Comparison of ENCODE assay signal across 9 cellular contexts in the genomic region with DNA sequence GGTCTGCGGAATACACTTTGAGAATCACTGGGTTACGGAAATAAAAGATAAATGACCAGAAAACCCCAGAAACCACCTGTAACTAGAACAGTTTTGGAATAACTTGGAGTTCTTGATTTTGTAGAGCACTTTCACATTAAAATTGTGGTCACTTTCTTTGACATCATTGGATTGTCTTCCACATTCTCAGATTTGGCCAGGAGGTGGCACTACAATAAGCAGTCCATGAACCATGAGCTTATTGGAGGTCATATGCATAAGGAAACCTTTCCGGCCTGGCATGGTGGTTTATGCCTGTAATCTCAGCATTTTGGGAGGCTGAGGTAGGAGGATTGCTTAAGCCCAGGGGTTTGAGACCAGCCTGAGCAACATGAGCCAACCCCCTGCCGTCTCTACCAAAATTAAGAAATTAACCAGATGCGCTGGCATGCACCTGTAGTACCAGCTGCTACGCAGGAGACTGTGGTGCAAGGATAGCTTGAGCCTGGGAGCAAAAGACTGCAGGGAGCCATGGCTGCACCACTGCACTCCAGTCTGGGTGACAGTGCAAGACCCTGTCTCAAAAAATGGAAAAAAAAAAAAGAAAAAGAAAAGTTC.
DNase-seq lines count a peak whose midpoint lies in the region; ATAC-seq and TF ChIP-seq lines count a peak whose summit lies in the region.
"Had no signal": no experiment of that assay in that cellular context is flagged by ENCODE, and none has a peak within 500 bp of the region (broad histone marks: within the 10 kb centered on the region; RNA-seq: fewer than 3 reads in every experiment).

No MANE protein-coding gene starts in this region.

- no peak overlapping the region for H3K4me3 ChIP-seq in CD4-positive, alpha-beta memory T cell (ENCODE audit: low read length in 2 of 2)

- H3K4me1 Mint-ChIP-seq in CD4-positive, alpha-beta memory T cell: no peaks in the 10 kb centered on the region
- no peaks in the 10 kb centered on the region for H3K4me1 Mint-ChIP-seq in T-helper 2 cell treated with Interferon-gamma antibody and Interleukin-4, amounts not matched to agents 5 μg/mL and 100 μg/mL, for 36 hours (ENCODE audit: low read depth)
- H3K4me1 Mint-ChIP-seq in osteocyte (ENCODE audit: unreplicated experiment): no peaks in the 10 kb centered on the region
- H3K4me1 Mint-ChIP-seq: activated B cell treated with CpG ODN at 0.5 μM for 24 hours had no signal

- peak; percentile 8 to 37 (median 18) for DNase-seq in CD4-positive, alpha-beta memory T cell
- DNase-seq in T-helper 2 cell treated with Interferon-gamma antibody and Interleukin-4, amounts not matched to agents 5 μg/mL and 100 μg/mL, for 36 hours (ENCODE audit: low spot score): peak; percentile 14
- peak; percentile 29 for DNase-seq in epidermal melanocyte (ENCODE audit: insufficient read length, low spot score)
- no peak for DNase-seq in osteocyte (ENCODE audit: extremely low spot score, unreplicated experiment)
- DNase-seq in SKM-1 treated with dmso at 0.1 percent for 144 hours (lab: John Stamatoyannopoulos, UW; ENCODE audit: unreplicated experiment): no peak
- no peak for DNase-seq in SKM-1 (lab: John Stamatoyannopoulos, UW; ENCODE audit: unreplicated experiment)
- DNase-seq: activated B cell treated with CpG ODN at 0.5 μM for 24 hours had no signal

- no peaks in the 10 kb centered on the region for H3K9me3 Mint-ChIP-seq in CD4-positive, alpha-beta memory T cell
- no peaks in the 10 kb centered on the region for H3K9me3 Mint-ChIP-seq in T-helper 2 cell treated with Interferon-gamma antibody and Interleukin-4, amounts not matched to agents 5 μg/mL and 100 μg/mL, for 36 hours
- H3K9me3 Mint-ChIP-seq in osteocyte (ENCODE audit: unreplicated experiment): no peaks in the 10 kb centered on the region
- H3K9me3 Mint-ChIP-seq: activated B cell treated with CpG ODN at 0.5 μM for 24 hours had no signal

- H3K27me3 ChIP-seq in CD4-positive, alpha-beta memory T cell (ENCODE audit: insufficient read depth, low read length): no peaks in the 10 kb centered on the region

- H3K27ac Mint-ChIP-seq in CD4-positive, alpha-beta memory T cell: no peak overlapping the region
- no peak overlapping the region for H3K27ac Mint-ChIP-seq in T-helper 2 cell treated with Interferon-gamma antibody and Interleukin-4, amounts not matched to agents 5 μg/mL and 100 μg/mL, for 36 hours
- H3K27ac Mint-ChIP-seq in osteocyte (ENCODE audit: unreplicated experiment): no peak overlapping the region
- H3K27ac Mint-ChIP-seq: activated B cell treated with CpG ODN at 0.5 μM for 24 hours had no signal

- peak; percentile 77 for ATAC-seq in GM18517 (IDR thresholded peaks at IDR 0.05; ENCODE audit: unreplicated experiment)
- peak; percentile 59 for ATAC-seq in HG03558 (IDR thresholded peaks at IDR 0.05; ENCODE audit: extremely low read depth, unreplicated experiment)

- H3K4me3 Mint-ChIP-seq in CD4-positive, alpha-beta memory T cell: no peak overlapping the region
- no peak overlapping the region for H3K4me3 Mint-ChIP-seq in T-helper 2 cell treated with Interferon-gamma antibody and Interleukin-4, amounts not matched to agents 5 μg/mL and 100 μg/mL, for 36 hours
- no peak overlapping the region for H3K4me3 Mint-ChIP-seq in osteocyte (ENCODE audit: unreplicated experiment)
- H3K4me3 Mint-ChIP-seq: activated B cell treated with CpG ODN at 0.5 μM for 24 hours had no signal

- TF ChIP-seq CTCF in osteocyte (IDR thresholded peaks at IDR 0.05): peak; percentile 64

- intact Hi-C loops in CD4-positive, alpha-beta memory T cell (cut with micrococcal nuclease): loop anchor here (5.0 kb wide), 1 partner anchor 106 kb away; a partner anchor contains a TSS

- H3K36me3 Mint-ChIP-seq in CD4-positive, alpha-beta memory T cell: no peaks in the 10 kb centered on the region
- H3K36me3 Mint-ChIP-seq in T-helper 2 cell treated with Interferon-gamma antibody and Interleukin-4, amounts not matched to agents 5 μg/mL and 100 μg/mL, for 36 hours (ENCODE audit: low read depth): no peaks in the 10 kb centered on the region
- no peaks in the 10 kb centered on the region for H3K36me3 Mint-ChIP-seq in osteocyte (ENCODE audit: unreplicated experiment)

- no peaks in the 10 kb centered on the region for H3K4me1 ChIP-seq in CD4-positive, alpha-beta memory T cell (ENCODE audit: insufficient read depth, low read length)

- no peaks in the 10 kb centered on the region for H3K36me3 ChIP-seq in CD4-positive, alpha-beta memory T cell (ENCODE audit: insufficient read depth, low read length)

- CTCF ChIA-PET in CD4-positive, alpha-beta memory T cell (lab: Charles Lee; ENCODE audit: partially characterized antibody): interaction anchor here (0.9 to 2.0 kb wide), 10 partner anchors 9 to 781 kb away, joined by 3 to 10 read pairs (median 4); a partner anchor contains a TSS

- peaks cover 2% of the 10 kb centered on the region in 2 donors for H3K27me3 Mint-ChIP-seq in CD4-positive, alpha-beta memory T cell
- peaks cover 6% of the 10 kb centered on the region for H3K27me3 Mint-ChIP-seq in T-helper 2 cell treated with Interferon-gamma antibody and Interleukin-4, amounts not matched to agents 5 μg/mL and 100 μg/mL, for 36 hours (ENCODE audit: low read depth)
- H3K27me3 Mint-ChIP-seq in osteocyte (ENCODE audit: unreplicated experiment): peaks cover 35% of the 10 kb centered on the region

- H3K9me3 ChIP-seq in CD4-positive, alpha-beta memory T cell (ENCODE audit: control insufficient read depth in 1 of 2, low read length in 2 of 2): no peaks in the 10 kb centered on the region

- POLR2A ChIA-PET in CD4-positive, alpha-beta memory T cell (lab: Charles Lee; ENCODE audit: partially characterized antibody): no interaction called here

- no peak overlapping the region for H3K27ac ChIP-seq in CD4-positive, alpha-beta memory T cell (ENCODE audit: low read depth, low read length)

Comparison
In these comparisons a context has a peak if more than half of its experiments do, and no peak if none do; other contexts are left out.
1. DNase-seq: peak in CD4-positive, alpha-beta memory T cell (5 of 5), T-helper 2 cell treated with Interferon-gamma antibody and Interleukin-4, amounts not matched to agents 5 μg/mL and 100 μg/mL, for 36 hours (single experiment) and epidermal melanocyte (single experiment); none in osteocyte (single experiment), SKM-1 treated with dmso at 0.1 percent for 144 hours (single experiment) and SKM-1 (single experiment).